Comparison of ENCODE assay signal across 9 cellular contexts in genomic region chr15:67093146-67093874, GRCh38. TPM values are rescaled to one million over a fixed set of nuclear protein-coding genes. Genes with fewer than 3 reads are reported as not detected.
DNase-seq lines count a peak whose midpoint lies in the region; ATAC-seq, FAIRE-seq and TF ChIP-seq lines count a peak whose summit lies in the region.
"Had no signal": no experiment of that assay in that cellular context is flagged by ENCODE, and none has a peak within 500 bp of the region (broad histone marks: within the 10 kb centered on the region; RNA-seq: fewer than 3 reads in every experiment).

No MANE protein-coding gene starts in this region.

- peaks cover 23% of the 10 kb centered on the region for H3K36me3 Mint-ChIP-seq in stimulated activated naive CD8-positive, alpha-beta T cell treated with anti-CD3 and anti-CD28 coated beads, Interleukin-15, Interleukin-2, amounts not matched to agents 100 ng/mL and 50 ng/mL, for 24 hours (ENCODE audit: low read depth)
- no peaks in the 10 kb centered on the region for H3K36me3 Mint-ChIP-seq in endodermal cell (ENCODE audit: low read depth)
- peaks cover 19% of the 10 kb centered on the region for H3K36me3 Mint-ChIP-seq in type B pancreatic cell

- 92 to 98% methylated on average over 11 to 14 of the region's 14 CpGs for WGBS in endodermal cell (ENCODE audit: insufficient coverage in 1 of 2, insufficient read length in 1 of 2), 2 experiments

- peaks cover 94% of the 10 kb centered on the region for H3K4me1 Mint-ChIP-seq in stimulated activated naive CD8-positive, alpha-beta T cell treated with anti-CD3 and anti-CD28 coated beads, Interleukin-15, Interleukin-2, amounts not matched to agents 100 ng/mL and 50 ng/mL, for 24 hours (ENCODE audit: low read depth)
- H3K4me1 Mint-ChIP-seq in endodermal cell (peaks cover 55% of the 10 kb centered on the region), type B pancreatic cell (ENCODE audit: unreplicated experiment) (peaks cover 58% of the 10 kb centered on the region)

- peak overlapping the region; percentile 47 for H3K27ac Mint-ChIP-seq in stimulated activated naive CD8-positive, alpha-beta T cell treated with anti-CD3 and anti-CD28 coated beads, Interleukin-15, Interleukin-2, amounts not matched to agents 100 ng/mL and 50 ng/mL, for 24 hours
- H3K27ac Mint-ChIP-seq in endodermal cell (peak overlapping the region; percentile 72), type B pancreatic cell (no peak overlapping the region)

- POLR2A ChIA-PET in A673 (lab: Charles Lee; ENCODE audit: low non-redundant PET), result no interaction called here

- CTCF ChIA-PET in A673 (lab: Charles Lee), result no interaction called here

- H3K4me1 ChIP-seq in endodermal cell (ENCODE audit: control insufficient read depth, insufficient read depth, low read length) (peaks cover 33% of the 10 kb centered on the region), A673 (ENCODE audit: insufficient read depth, low read length, poor library complexity, severe bottlenecking) (peaks cover 35% of the 10 kb centered on the region), kidney (ENCODE audit: control insufficient read depth in 1 of 2, insufficient read depth in 1 of 2, low read depth in 1 of 2, low read length in 2 of 2) (peaks cover 26 to 35% of the 10 kb centered on the region in 2 donors)

- no TSS peak for BruUV-seq in A673 (replicated peaks; lab: Mats Ljungman, UMichigan)

- no peak for FAIRE-seq in kidney (lab: Jason Lieb, UNC)

- H3K9me3 Mint-ChIP-seq in stimulated activated naive CD8-positive, alpha-beta T cell treated with anti-CD3 and anti-CD28 coated beads, Interleukin-15, Interleukin-2, amounts not matched to agents 100 ng/mL and 50 ng/mL, for 24 hours, result no peaks in the 10 kb centered on the region
- H3K9me3 Mint-ChIP-seq in endodermal cell, result no peaks in the 10 kb centered on the region
- no peaks in the 10 kb centered on the region for H3K9me3 Mint-ChIP-seq in type B pancreatic cell

- no peak for DNase-seq in stimulated activated naive CD8-positive, alpha-beta T cell treated with anti-CD3 and anti-CD28 coated beads, Interleukin-15, Interleukin-2, amounts not matched to agents 100 U/mL and 50 U/mL, for 24 hours
- DNase-seq in NB4 (ENCODE audit: low read depth) (peak; percentile 99), endodermal cell (no peak), type B pancreatic cell (ENCODE audit: extremely low spot score, unreplicated experiment) (no peak), A673 (ENCODE audit: low spot score) (no peak), NCI-H774 (lab: John Stamatoyannopoulos, UW) (no peak), kidney (no peak)
- DNase-seq: NCI-H2081 treated with DMSO at 0.1 percent for 48 hours had no signal

- no peak overlapping the region for H3K9ac ChIP-seq in endodermal cell (ENCODE audit: extremely low read depth, low read length, poor library complexity, severe bottlenecking)
- no peak overlapping the region for H3K9ac ChIP-seq in kidney (ENCODE audit: low read length in 2 of 2)

- H3K36me3 ChIP-seq in endodermal cell (ENCODE audit: control insufficient read depth, insufficient read depth, low read length) (peaks cover 32% of the 10 kb centered on the region), A673 (ENCODE audit: insufficient read depth, low read length, poor library complexity, severe bottlenecking) (peaks cover 4% of the 10 kb centered on the region), kidney (ENCODE audit: control insufficient read depth in 1 of 2, insufficient read depth in 2 of 2, low read length in 2 of 2) (peaks cover 3 to 6% of the 10 kb centered on the region in 2 donors)

- no peak overlapping the region for H3K4me3 Mint-ChIP-seq in stimulated activated naive CD8-positive, alpha-beta T cell treated with anti-CD3 and anti-CD28 coated beads, Interleukin-15, Interleukin-2, amounts not matched to agents 100 ng/mL and 50 ng/mL, for 24 hours
- H3K4me3 Mint-ChIP-seq in endodermal cell (no peak overlapping the region), type B pancreatic cell (no peak overlapping the region)

- intact Hi-C loops in A673 (cut with micrococcal nuclease; ENCODE audit: unreplicated experiment), result no loop called here
- intact Hi-C loops in kidney (cut with DNase I), result no loop called here

- H3K9me3 ChIP-seq in endodermal cell (ENCODE audit: control insufficient read depth, low read length) (no peaks in the 10 kb centered on the region), A673 (ENCODE audit: low read depth, low read length, poor library complexity, severe bottlenecking) (no peaks in the 10 kb centered on the region), kidney (ENCODE audit: control insufficient read depth in 1 of 2, low read length in 2 of 2) (no peaks in the 10 kb centered on the region)

- H3K27me3 ChIP-seq in endodermal cell (ENCODE audit: control insufficient read depth, insufficient read depth, low read length, poor library complexity, severe bottlenecking) (no peaks in the 10 kb centered on the region), A673 (replicated peaks; ENCODE audit: insufficient read depth, low read depth, low read length, poor library complexity) (no peaks in the 10 kb centered on the region)

- TF ChIP-seq CTCF in NB4 (IDR thresholded peaks at IDR 0.05; ENCODE audit: low read depth, low read length) (no peak), endodermal cell (conservative IDR thresholded peaks at IDR 0.05) (no peak), type B pancreatic cell (conservative IDR thresholded peaks at IDR 0.05) (no peak), A673 (conservative IDR thresholded peaks at IDR 0.05; ENCODE audit: low read depth, low read length) (no peak), kidney (IDR thresholded peaks at IDR 0.05; ENCODE audit: borderline replicate concordance, extremely low read depth, insufficient read depth) (no peak)

- no peak for ATAC-seq in stimulated activated naive CD8-positive, alpha-beta T cell treated with anti-CD3 and anti-CD28 coated beads, Interleukin-15, Interleukin-2, amounts not matched to agents 100 U/mL and 50 U/mL, for 24 hours

- H3K4me3 ChIP-seq in NB4 (ENCODE audit: low read depth, low read length) (no peak overlapping the region), endodermal cell (ENCODE audit: low read length) (no peak overlapping the region), A673 (ENCODE audit: low read depth, low read length, poor library complexity, severe bottlenecking) (no peak overlapping the region), kidney (ENCODE audit: low read length in 2 of 2) (no peak overlapping the region)

- TF ChIP-seq POLR2A in NB4 (IDR thresholded peaks at IDR 0.05; ENCODE audit: extremely low read depth, insufficient read length), result peak; percentile 24

- H3K27ac ChIP-seq in endodermal cell (ENCODE audit: low read depth, low read length) (no peak overlapping the region), A673 (ENCODE audit: low read depth, low read length, poor library complexity, severe bottlenecking) (no peak overlapping the region), kidney (ENCODE audit: low read depth in 2 of 2, low read length in 2 of 2) (no peak overlapping the region)

- no peaks in the 10 kb centered on the region for H3K27me3 Mint-ChIP-seq in stimulated activated naive CD8-positive, alpha-beta T cell treated with anti-CD3 and anti-CD28 coated beads, Interleukin-15, Interleukin-2, amounts not matched to agents 100 ng/mL and 50 ng/mL, for 24 hours
- H3K27me3 Mint-ChIP-seq in endodermal cell (ENCODE audit: insufficient read depth) (peaks cover 9% of the 10 kb centered on the region), type B pancreatic cell (no peaks in the 10 kb centered on the region)

RNA-seq across cellular contexts. Expression of gene SMAD3, which starts 27.9 kb away (rescaled TPM):
- 1 to 10 TPM; 7.8 to 9.6 TPM for total RNA-seq in endodermal cell
- polyA plus RNA-seq in endodermal cell (2013, experiment 1 of 2), result 36.7 TPM
- polyA plus RNA-seq in endodermal cell (2013, experiment 2 of 2), result 35.6 TPM
- total RNA-seq in type B pancreatic cell (ENCODE audit: low replicate concordance), result 52.0 and 59.0 TPM in 2 replicates
- total RNA-seq in A673 (2021), result 31.0 and 43.0 TPM in 2 replicates
- total RNA-seq in kidney, result 58.2 TPM
- 10.1 TPM for polyA plus RNA-seq in kidney (ENCODE audit: insufficient read depth, low read depth, low replicate concordance)
